Comparison of ENCODE assay signal across 18 cellular contexts in genomic region chr1:245197911-245198379, GRCh38.
DNase-seq lines count a peak whose midpoint lies in the region; ATAC-seq and TF ChIP-seq lines count a peak whose summit lies in the region.
"Had no signal": no experiment of that assay in that cellular context is flagged by ENCODE, and none has a peak within 500 bp of the region (broad histone marks: within the 10 kb centered on the region; RNA-seq: fewer than 3 reads in every experiment).

No MANE protein-coding gene starts in this region.

- CTCF ChIA-PET in AG04449 (lab: Yijun Ruan, JAX), result no interaction called here

- TF ChIP-seq CTCF in AG04449 (IDR thresholded peaks at IDR 0.05; ENCODE audit: insufficient read depth, low read length, missing control alignments) (no peak), HFF-Myc (IDR thresholded peaks at IDR 0.05; ENCODE audit: low read depth, low read length, missing control alignments) (no peak)

- no peak for ATAC-seq in GM18858 (IDR thresholded peaks at IDR 0.05; ENCODE audit: unreplicated experiment)
- ATAC-seq: activated CD8-positive, alpha-beta T cell treated with anti-CD3 and anti-CD28 coated beads for 36 hours; gastrocnemius medialis; left lung had no signal

- H3K4me3 ChIP-seq in AG04449 (ENCODE audit: low read depth, low read length) (no peak overlapping the region), HFF-Myc (replicated peaks; ENCODE audit: low read depth, low read length) (no peak overlapping the region)
- H3K4me3 ChIP-seq: coronary artery, gastrocnemius medialis, left lung, vagina had no signal

- DNase-seq in AG04449 (ENCODE audit: low read depth, low spot score), result peak; percentile 49
- peak; percentile 40 for DNase-seq in HFF-Myc (ENCODE audit: extremely low read depth, low read depth)
- peak; percentile 41 for DNase-seq in astrocyte of the hippocampus (ENCODE audit: low read depth, low spot score)
- peak; percentile 73 for DNase-seq in iris pigment epithelial cell (ENCODE audit: low read depth)
- DNase-seq in pons (ENCODE audit: low spot score), result no peak
- no peak for DNase-seq in hippocampal formation (lab: John Stamatoyannopoulos, UW)
- no peak for DNase-seq in NCI-H2171 (lab: John Stamatoyannopoulos, UW)
- DNase-seq: activated CD8-positive, alpha-beta T cell treated with anti-CD3 and anti-CD28 coated beads for 36 hours; activated naive CD4-positive, alpha-beta T cell treated with anti-CD3 and anti-CD28 coated beads for 36 hours; gastrocnemius medialis; left lung; NCI-H1105; NCI-H510A; nucleus accumbens; stimulated activated CD4-positive, alpha-beta T cell treated with anti-CD3 and anti-CD28 coated beads, Interleukin-15, amount 100 ng/mL, for 24 hours had no signal

- POLR2A ChIA-PET in AG04449 (lab: Yijun Ruan, JAX), result no interaction called here

Comparison
In these comparisons a context has a peak if more than half of its experiments do, and no peak if none do; other contexts are left out.
1. DNase-seq: peak in AG04449 (single experiment), HFF-Myc (single experiment), astrocyte of the hippocampus (single experiment) and iris pigment epithelial cell (single experiment); none in pons (single experiment), hippocampal formation (0 of 2) and NCI-H2171 (single experiment).